ENCODE assay signal across 8 cellular contexts in the genomic region with DNA sequence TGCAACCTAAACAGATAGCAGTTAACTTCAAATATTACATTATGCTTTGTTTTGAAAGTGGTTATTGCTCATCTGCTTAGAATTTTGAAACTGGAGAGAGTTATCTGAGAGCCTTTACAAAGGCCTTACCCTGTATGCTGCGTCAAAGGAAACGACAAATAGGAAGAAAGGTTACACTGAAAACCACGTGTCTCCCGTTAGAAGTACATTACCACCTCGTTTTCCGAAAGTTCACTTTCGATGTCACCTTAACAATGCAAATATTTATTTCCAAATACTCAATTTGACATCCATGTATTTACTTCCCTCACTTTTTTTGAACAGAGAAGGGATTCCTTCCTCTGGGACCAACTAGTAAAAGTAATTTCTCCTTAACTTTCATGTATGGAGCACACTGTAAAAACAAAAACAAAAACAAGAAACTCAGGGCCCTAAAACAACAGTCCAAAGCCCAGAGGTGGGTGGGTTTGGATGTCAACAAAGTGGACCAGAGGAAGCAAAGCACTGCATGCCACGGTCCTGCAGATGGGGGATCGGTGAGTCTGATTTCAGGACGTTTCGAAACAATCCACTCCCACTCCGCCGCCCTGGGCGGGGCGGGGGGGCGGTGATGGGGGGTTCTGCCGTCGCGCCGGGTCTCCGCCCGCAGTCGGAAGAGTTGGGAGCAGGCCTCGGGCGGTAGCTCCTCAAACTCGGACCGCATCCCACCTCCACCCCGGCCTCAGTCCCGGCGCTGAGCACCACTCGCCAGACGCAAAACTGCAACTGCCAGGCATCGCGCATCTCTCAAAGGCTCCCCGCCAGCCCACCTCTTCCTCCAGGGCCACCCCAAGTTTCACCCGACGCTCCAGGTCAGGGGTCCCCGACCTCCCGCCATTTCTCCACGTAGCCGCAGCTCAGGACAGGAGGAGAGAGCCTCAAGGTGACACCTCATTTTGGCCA. TPM values are rescaled to one million over a fixed set of nuclear protein-coding genes. Genes with fewer than 3 reads are reported as not detected.
DNase-seq lines count a peak whose midpoint lies in the region; ATAC-seq and TF ChIP-seq lines count a peak whose summit lies in the region.

No MANE protein-coding gene starts in this region.

- TF ChIP-seq POLR2A in GM10847 (IDR thresholded peaks at IDR 0.05; ENCODE audit: extremely low read depth, insufficient read length) = peak; percentile 31

- H3K9me3 Mint-ChIP-seq in activated CD4-positive, alpha-beta T cell treated with anti-CD3 and anti-CD28 coated beads for 36 hours (ENCODE audit: low read depth) = peaks cover 3% of the 10 kb centered on the region

- CTCF ChIA-PET in activated CD4-positive, alpha-beta T cell treated with anti-CD3 and anti-CD28 coated beads for 36 hours (lab: Charles Lee) = interaction anchor here (0.7 to 0.8 kb wide), 2 partner anchors 252 to 999 kb away, joined by 3 read pairs; no protein-coding TSS in a partner anchor

- peak overlapping the region; percentile 97 for H3K4me3 Mint-ChIP-seq in activated CD4-positive, alpha-beta T cell treated with anti-CD3 and anti-CD28 coated beads for 36 hours

- POLR2A ChIA-PET in activated CD4-positive, alpha-beta T cell treated with anti-CD3 and anti-CD28 coated beads for 36 hours (lab: Charles Lee) = interaction anchor here (0.7 to 1.3 kb wide), 3 partner anchors 11 to 200 kb away, joined by 3 to 4 read pairs (median 3); no protein-coding TSS in a partner anchor

- H3K27ac Mint-ChIP-seq in activated CD4-positive, alpha-beta T cell treated with anti-CD3 and anti-CD28 coated beads for 36 hours = peak overlapping the region; percentile 99

- peak; percentile 85 for DNase-seq in HCEC 1CT
- peak; percentile 25 for DNase-seq in NCI-H146 treated with DMSO at 0.1 percent for 48 hours (lab: John Stamatoyannopoulos, UW; ENCODE audit: unreplicated experiment)
- peak; percentile 72 for DNase-seq in activated CD4-positive, alpha-beta T cell treated with anti-CD3 and anti-CD28 coated beads for 36 hours
- peak; percentile 64 for DNase-seq in dedifferentiated amniotic fluid mesenchymal stem cell (ENCODE audit: extremely low spot score)
- peak; percentile 60 for DNase-seq in left lobe of liver (ENCODE audit: low spot score)
- DNase-seq in stimulated activated CD4-positive, alpha-beta T cell treated with anti-CD3 and anti-CD28 coated beads, TNF-alpha, amount 100 ng/mL, for 1 hour (ENCODE audit: low read depth in 3 of 3, low spot score in 1 of 3) = peak in 2 of 3 donors; percentile 7 to 42
- DNase-seq in middle frontal gyrus (ENCODE audit: extremely low spot score, low spot score) = no peak

- ATAC-seq in activated CD4-positive, alpha-beta T cell treated with anti-CD3 and anti-CD28 coated beads for 36 hours = peak; percentile 20
- ATAC-seq in left lobe of liver = peak; percentile 29

- intact Hi-C loops in activated CD4-positive, alpha-beta T cell treated with anti-CD3 and anti-CD28 coated beads for 36 hours (cut with DNase I, micrococcal nuclease) = loop anchor here (1.0 to 5.0 kb wide), 11 partner anchors 14 to 1196 kb away; a partner anchor contains a TSS

- H3K36me3 Mint-ChIP-seq in activated CD4-positive, alpha-beta T cell treated with anti-CD3 and anti-CD28 coated beads for 36 hours (ENCODE audit: low read depth) = peaks cover 30% of the 10 kb centered on the region

- peaks cover 51% of the 10 kb centered on the region for H3K4me1 Mint-ChIP-seq in activated CD4-positive, alpha-beta T cell treated with anti-CD3 and anti-CD28 coated beads for 36 hours

- H3K27me3 Mint-ChIP-seq in activated CD4-positive, alpha-beta T cell treated with anti-CD3 and anti-CD28 coated beads for 36 hours = no peaks in the 10 kb centered on the region

RNA-seq across cellular contexts. Expression of a gene that starts 0.8 kb away (rescaled TPM):
- 10 to 100 TPM; 43.6 to 52.8 TPM for total RNA-seq in activated CD4-positive, alpha-beta T cell treated with anti-CD3 and anti-CD28 coated beads for 36 hours
- total RNA-seq in left lobe of liver = 9.3 TPM

RNA-seq across cellular contexts. Expression of a gene that starts 10.2 kb away (rescaled TPM):
- total RNA-seq in activated CD4-positive, alpha-beta T cell treated with anti-CD3 and anti-CD28 coated beads for 36 hours = under 1 TPM in 1 of 2 experiments, not detected in 1; 0.11 TPM
- total RNA-seq in left lobe of liver = 1.2 TPM
